Comparison of ENCODE assay signal across 8 cellular contexts in the genomic region with DNA sequence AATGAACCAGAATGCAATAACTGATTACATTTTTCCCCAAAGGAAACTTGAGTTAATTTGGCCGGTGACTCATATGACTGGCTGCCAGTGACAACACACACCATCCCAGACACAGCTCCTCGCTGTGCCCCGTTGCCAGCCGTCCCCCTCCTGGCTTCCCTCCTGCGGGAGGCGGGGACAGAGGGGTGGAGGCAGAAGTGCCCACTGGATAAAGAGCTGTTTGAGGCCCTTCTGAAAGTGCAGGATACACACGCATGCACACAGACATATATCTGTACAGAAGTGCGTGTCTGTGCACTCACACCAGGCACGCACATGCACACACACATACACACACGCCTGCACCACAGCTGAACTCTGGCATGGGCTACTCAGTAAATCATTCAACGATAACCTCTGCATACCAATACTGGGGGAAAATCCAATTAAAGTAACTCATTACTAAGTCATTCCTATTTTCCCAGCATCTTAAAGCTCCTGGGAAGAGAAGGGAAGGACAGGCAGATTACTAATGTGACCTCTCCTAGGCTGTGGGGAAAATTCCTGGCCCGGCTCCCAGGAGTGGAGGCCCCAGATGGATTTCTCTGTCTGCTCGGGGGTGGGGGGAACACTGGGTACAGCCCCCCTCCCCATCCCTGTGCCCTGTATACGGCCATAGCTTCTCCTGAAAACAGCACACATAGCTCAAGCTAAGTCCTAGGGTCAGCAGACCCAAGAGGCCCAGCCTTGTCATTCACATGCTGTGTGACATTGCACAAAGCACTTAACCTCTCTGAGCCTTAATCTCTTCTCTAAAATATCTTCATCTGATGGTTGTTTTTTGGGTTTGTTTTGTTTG. TPM values are rescaled to one million over a fixed set of nuclear protein-coding genes. Genes with fewer than 3 reads are reported as not detected.
A peak's percentile ranks its signal among the peaks of the same experiment; 100 is the strongest.
DNase-seq lines count a peak whose midpoint lies in the region; ATAC-seq lines count a peak whose summit lies in the region.

No MANE protein-coding gene starts in this region.

- DNase-seq in GDM1 (lab: John Stamatoyannopoulos, UW) (peak; percentile 18), SJSA1 (ENCODE audit: low read depth in 1 of 2, low spot score in 2 of 2) (peak; percentile 60 to 82), glomerular visceral epithelial cell (ENCODE audit: extremely low spot score) (peak; percentile 91), posterior cingulate gyrus (peak; percentile 33 to 94 (median 58)), DMS153 treated with DMSO at 0.1 percent for 48 hours (lab: John Stamatoyannopoulos, UW; ENCODE audit: unreplicated experiment) (no peak)
- no peak for DNase-seq in natural killer cell treated with Interleukin-12 subunit alpha and Interleukin-12 subunit beta and Interleukin-15 and Interleukin-18, amount 100 ng/mL, for 72 hours (ENCODE audit: low spot score)
- no peak for DNase-seq in activated CD8-positive, alpha-beta memory T cell treated with anti-CD3 and anti-CD28 coated beads for 24 hours

- H3K4me1 Mint-ChIP-seq in natural killer cell treated with Interleukin-12 subunit alpha and Interleukin-12 subunit beta and Interleukin-15 and Interleukin-18, amount 100 ng/mL, for 72 hours (ENCODE audit: low read depth in 2 of 2): no peaks in the 10 kb centered on the region

- intact Hi-C loops in posterior cingulate gyrus (cut with DNase I): no loop called here

- H3K9me3 Mint-ChIP-seq in natural killer cell treated with Interleukin-12 subunit alpha and Interleukin-12 subunit beta and Interleukin-15 and Interleukin-18, amount 100 ng/mL, for 72 hours: no peaks in the 10 kb centered on the region

- peaks cover 21% of the 10 kb centered on the region for H3K4me1 ChIP-seq in SJSA1 (replicated peaks)

- H3K36me3 ChIP-seq in SJSA1: no peaks in the 10 kb centered on the region

- ATAC-seq in GM19324 (IDR thresholded peaks at IDR 0.05; ENCODE audit: low FRiP score, unreplicated experiment): no peak
- no peak for ATAC-seq in natural killer cell treated with Interleukin-12 subunit alpha and Interleukin-12 subunit beta and Interleukin-15 and Interleukin-18, amount 100 ng/mL, for 72 hours

- H3K9me3 ChIP-seq in SJSA1 (replicated peaks): no peaks in the 10 kb centered on the region

- H3K27me3 ChIP-seq in SJSA1 (replicated peaks): no peaks in the 10 kb centered on the region

- no peak overlapping the region for H3K4me3 Mint-ChIP-seq in natural killer cell treated with Interleukin-12 subunit alpha and Interleukin-12 subunit beta and Interleukin-15 and Interleukin-18, amount 100 ng/mL, for 72 hours

- H3K27me3 Mint-ChIP-seq in natural killer cell treated with Interleukin-12 subunit alpha and Interleukin-12 subunit beta and Interleukin-15 and Interleukin-18, amount 100 ng/mL, for 72 hours: no peaks in the 10 kb centered on the region

- H3K36me3 Mint-ChIP-seq in natural killer cell treated with Interleukin-12 subunit alpha and Interleukin-12 subunit beta and Interleukin-15 and Interleukin-18, amount 100 ng/mL, for 72 hours: no peaks in the 10 kb centered on the region

- no peak overlapping the region for H3K27ac Mint-ChIP-seq in natural killer cell treated with Interleukin-12 subunit alpha and Interleukin-12 subunit beta and Interleukin-15 and Interleukin-18, amount 100 ng/mL, for 72 hours

- H3K4me3 ChIP-seq in SJSA1: no peak overlapping the region

- H3K27ac ChIP-seq in SJSA1: no peak overlapping the region

RNA-seq across cellular contexts. Expression of gene MYL10, which starts 52.3 kb away (rescaled TPM):
- not detected in 2 replicates for total RNA-seq in SJSA1 (2014; rRNA removed; shearing (Covaris generic))
- total RNA-seq in natural killer cell treated with Interleukin-12 subunit alpha and Interleukin-12 subunit beta and Interleukin-15 and Interleukin-18, amount 100 ng/mL, for 72 hours: not detected

Comparison
In these comparisons a context has a peak if more than half of its experiments do, and no peak if none do; other contexts are left out.
1. DNase-seq: peak in GDM1 (single experiment), SJSA1 (2 of 2), glomerular visceral epithelial cell (single experiment) and posterior cingulate gyrus (10 of 10); none in natural killer cell treated with Interleukin-12 subunit alpha and Interleukin-12 subunit beta and Interleukin-15 and Interleukin-18, amount 100 ng/mL, for 72 hours (single experiment), activated CD8-positive, alpha-beta memory T cell treated with anti-CD3 and anti-CD28 coated beads for 24 hours (single experiment) and DMS153 treated with DMSO at 0.1 percent for 48 hours (single experiment).